In genomic region chr10:50603151-50603850, GRCh38 we compare ENCODE assay signal across 15 cellular contexts. TPM values are rescaled to one million over a fixed set of nuclear protein-coding genes. Genes with fewer than 3 reads are reported as not detected.
DNase-seq lines count a peak whose midpoint lies in the region; ATAC-seq and TF ChIP-seq lines count a peak whose summit lies in the region.
"Had no signal": no experiment of that assay in that cellular context is flagged by ENCODE, and none has a peak within 500 bp of the region (broad histone marks: within the 10 kb centered on the region; RNA-seq: fewer than 3 reads in every experiment).

No MANE protein-coding gene starts in this region.

- H3K4me1 ChIP-seq in left ventricle myocardium inferior, result peaks cover 100% of the 10 kb centered on the region
- H3K4me1 ChIP-seq in right atrium auricular region, result peaks cover 0 to 77% of the 10 kb centered on the region in 2 donors
- peaks cover 52 to 84% of the 10 kb centered on the region in 2 donors for H3K4me1 ChIP-seq in adrenal gland (replicated peaks in 1 of 2)
- peaks cover 6% of the 10 kb centered on the region for H3K4me1 ChIP-seq in mesendoderm (ENCODE audit: control insufficient read depth, low read depth, low read length)

- no peak overlapping the region for H2BK5ac ChIP-seq in mesendoderm (ENCODE audit: low read length)

- intact Hi-C loops in left ventricle myocardium inferior (cut with micrococcal nuclease) (no loop called here), adrenal gland (cut with DNase I) (no loop called here)

- H3K4me3 ChIP-seq in left ventricle myocardium inferior (peak overlapping the region; percentile 45), right atrium auricular region (no peak overlapping the region), adrenal gland (no peak overlapping the region), mesendoderm (ENCODE audit: low read length) (no peak overlapping the region)
- H3K4me3 ChIP-seq: breast epithelium had no signal

- peaks cover 2% of the 10 kb centered on the region for H3K79me2 ChIP-seq in mesendoderm (ENCODE audit: control insufficient read depth, insufficient read depth, low read length)

- H2BK15ac ChIP-seq in mesendoderm (replicated peaks; ENCODE audit: low read depth), result no peak overlapping the region

- H3K9me3 ChIP-seq in left ventricle myocardium inferior (replicated peaks) (no peaks in the 10 kb centered on the region), right atrium auricular region (no peaks in the 10 kb centered on the region), adrenal gland (replicated peaks in 1 of 3) (no peaks in the 10 kb centered on the region)
- H3K9me3 ChIP-seq: breast epithelium had no signal

- H2AK5ac ChIP-seq in mesendoderm (ENCODE audit: low read length), result no peak overlapping the region

- no peak for TF ChIP-seq POLR2A in adrenal gland (IDR thresholded peaks at IDR 0.05)

- H3K4ac ChIP-seq in mesendoderm (ENCODE audit: low read depth, low read length), result no peak overlapping the region

- H3K27me3 ChIP-seq in left ventricle myocardium inferior (ENCODE audit: low read depth) (no peaks in the 10 kb centered on the region), right atrium auricular region (no peaks in the 10 kb centered on the region), adrenal gland (no peaks in the 10 kb centered on the region), mesendoderm (ENCODE audit: insufficient read depth, low read length, poor library complexity) (no peaks in the 10 kb centered on the region)
- H3K27me3 ChIP-seq: breast epithelium had no signal

- ATAC-seq in GM19463 (IDR thresholded peaks at IDR 0.05; ENCODE audit: unreplicated experiment), result no peak

- H4K5ac ChIP-seq in mesendoderm (ENCODE audit: low read length), result no peak overlapping the region

- H3K56ac ChIP-seq in mesendoderm (ENCODE audit: low read length), result peak overlapping the region; percentile 15

- H3K27ac ChIP-seq in left ventricle myocardium inferior (replicated peaks) (peak overlapping the region; percentile 82), right atrium auricular region (peak overlapping the region in 1 of 2 donors; percentile 63), adrenal gland (peak overlapping the region in 3 of 5 donors; percentile 68 to 73 (median 70)), mesendoderm (ENCODE audit: low read depth, low read length) (no peak overlapping the region)

- H3K23ac ChIP-seq in mesendoderm (ENCODE audit: low read length), result no peak overlapping the region

- no peak overlapping the region for H3K4me2 ChIP-seq in mesendoderm (ENCODE audit: low read length)

- no peak for DNase-seq in left ventricle myocardium inferior
- no peak for DNase-seq in right atrium auricular region (ENCODE audit: low spot score)
- DNase-seq in adrenal gland, result no peak
- DNase-seq in mesendoderm, result no peak
- no peak for DNase-seq in GF-D8 (lab: John Stamatoyannopoulos, UW)
- DNase-seq in occipital lobe (lab: John Stamatoyannopoulos, UW), result no peak
- no peak for DNase-seq in GM10266 (ENCODE audit: extremely low spot score)
- DNase-seq: activated CD8-positive, alpha-beta memory T cell treated with anti-CD3 and anti-CD28 coated beads for 24 hours; activated naive CD4-positive, alpha-beta T cell treated with Interleukin-2 at 50 U/mL for 16 hours; retina; SIG-M5; stimulated activated CD4-positive, alpha-beta T cell treated with anti-CD3 and anti-CD28 coated beads, Interleukin-4, amount 100 ng/mL, for 24 hours; stimulated activated naive B cell treated with anti-CD40 and anti-IgM and Interleukin-4, amounts not matched to agents 10 μg/mL and 1 μg/mL and 100 μg/mL, for 72 hours had no signal

- TF ChIP-seq CTCF in left ventricle myocardium inferior (IDR thresholded peaks at IDR 0.05; ENCODE audit: borderline replicate concordance) (no peak), right atrium auricular region (IDR thresholded peaks at IDR 0.05) (no peak), adrenal gland (IDR thresholded peaks at IDR 0.05) (no peak), GM10266 (IDR thresholded peaks at IDR 0.05; ENCODE audit: control insufficient read depth, insufficient read depth, low read depth, missing control alignments) (no peak)

- H3K9ac ChIP-seq in mesendoderm (ENCODE audit: low read length), result no peak overlapping the region

- no peak overlapping the region for H2BK120ac ChIP-seq in mesendoderm (ENCODE audit: low read depth, low read length)

- peak overlapping the region; percentile 87 for H3K18ac ChIP-seq in mesendoderm (ENCODE audit: low read length)

- WGBS in adrenal gland, 4 donors, result 69 to 74% (median 70%) methylated on average over 6 of the region's 6 CpGs
- no CpG with 5 or more reads among the region's 6 CpGs for WGBS in mesendoderm (ENCODE audit: extremely low coverage, insufficient coverage, low lambda C conversion rate)

- peaks cover 2% of the 10 kb centered on the region for H3K79me1 ChIP-seq in mesendoderm (ENCODE audit: low read length)

- H3K36me3 ChIP-seq in left ventricle myocardium inferior (no peaks in the 10 kb centered on the region), right atrium auricular region (no peaks in the 10 kb centered on the region), adrenal gland (replicated peaks in 1 of 2) (no peaks in the 10 kb centered on the region), mesendoderm (ENCODE audit: control insufficient read depth, insufficient read depth, low read length) (no peaks in the 10 kb centered on the region)
- H3K36me3 ChIP-seq: breast epithelium had no signal

- H4K8ac ChIP-seq in mesendoderm (ENCODE audit: low read depth, low read length), result no peak overlapping the region

RNA-seq across cellular contexts. Expression of gene SGMS1, which starts 20.5 kb away (rescaled TPM):
- total RNA-seq in left ventricle myocardium inferior, result 18.6 TPM
- total RNA-seq in right atrium auricular region, result 10 to 100 TPM; 32.5 to 35.9 TPM
- total RNA-seq in adrenal gland, result 100 to 1,000 TPM in 2 of 8 donors, 10 to 100 TPM in 6; 49.0 to 152 (median 62.2) TPM
- 10 to 100 TPM in 1 of 3 donors, 1 to 10 TPM in 2; 9.1 to 67.4 (median 9.6) TPM for polyA plus RNA-seq in adrenal gland
- 13.6 TPM for polyA plus RNA-seq in mesendoderm (2013, experiment 1 of 2)
- 13.0 TPM for polyA plus RNA-seq in mesendoderm (2013, experiment 2 of 2)
- 46.5 TPM for total RNA-seq in occipital lobe
